19 cellular contexts compared by ENCODE assay signal in genomic region chr19:7691497-7691896, GRCh38. TPM values are rescaled to one million over a fixed set of nuclear protein-coding genes. Genes with fewer than 3 reads are reported as not detected.
"Had no signal": no experiment of that assay in that cellular context is flagged by ENCODE, and none has a peak within 500 bp of the region (broad histone marks: within the 10 kb centered on the region; RNA-seq: fewer than 3 reads in every experiment).

No MANE protein-coding gene starts in this region.

- H3K36me3 Mint-ChIP-seq: type B pancreatic cell, WTC11 had no signal

- H3K27me3 ChIP-seq: adrenal gland had no signal

- H3K4me3 Mint-ChIP-seq: stimulated activated naive B cell treated with anti-CD40 and anti-IgM and Interleukin-4, amounts not matched to agents 10 μg/mL and 1 μg/mL and 100 μg/mL, for 72 hours; T-helper 1 cell treated with Interleukin-12 subunit alpha and Interleukin-12 subunit beta and Interleukin-4 antibody, amounts not matched to agents 30 μg/mL and 1 μg/mL, for 36 hours; type B pancreatic cell; WTC11 had no signal

- DNase-seq: activated CD4-positive, alpha-beta T cell treated with anti-CD3 and anti-CD28 coated beads, Interleukin-2, amount 50 U/mL, for 48 hours; activated effector memory CD4-positive, alpha-beta T cell treated with Interleukin-2 at 50 U/mL for 16 hours; adrenal gland; central memory CD4-positive, alpha-beta T cell; cortex of kidney; effector memory CD4-positive, alpha-beta T cell; left lung; retina; SHP77 treated with DMSO at 0.1 percent for 48 hours; small intestine had no signal

- H3K9ac ChIP-seq: parathyroid adenoma had no signal

- H3K79me2 ChIP-seq: parathyroid adenoma had no signal

- H3K4me1 Mint-ChIP-seq: WTC11 had no signal

- H3K9me3 Mint-ChIP-seq: T-helper 1 cell treated with Interleukin-12 subunit alpha and Interleukin-12 subunit beta and Interleukin-4 antibody, amounts not matched to agents 30 μg/mL and 1 μg/mL, for 36 hours; type B pancreatic cell; WTC11 had no signal

- H3K9me3 ChIP-seq: adrenal gland, gastroesophageal sphincter, left lung had no signal

- H3K27ac Mint-ChIP-seq: stimulated activated naive B cell treated with anti-CD40 and anti-IgM and Interleukin-4, amounts not matched to agents 10 μg/mL and 1 μg/mL and 100 μg/mL, for 72 hours; T-helper 1 cell treated with Interleukin-12 subunit alpha and Interleukin-12 subunit beta and Interleukin-4 antibody, amounts not matched to agents 30 μg/mL and 1 μg/mL, for 36 hours; type B pancreatic cell; WTC11 had no signal

- H3K27ac ChIP-seq: adrenal gland, epithelial cell of prostate, gastroesophageal sphincter, left lung, parathyroid adenoma had no signal

- H3K36me3 ChIP-seq: adrenal gland, gastroesophageal sphincter, left lung had no signal

- H2AFZ ChIP-seq: parathyroid adenoma had no signal

- H3K4me3 ChIP-seq: adrenal gland, gastroesophageal sphincter, left lung had no signal

- H3K4me1 ChIP-seq: adrenal gland, gastroesophageal sphincter, left lung, parathyroid adenoma had no signal

- H3K27me3 Mint-ChIP-seq: stimulated activated naive B cell treated with anti-CD40 and anti-IgM and Interleukin-4, amounts not matched to agents 10 μg/mL and 1 μg/mL and 100 μg/mL, for 72 hours had no signal

- ATAC-seq: gastroesophageal sphincter; left lung; stimulated activated naive B cell treated with anti-CD40 and anti-IgM and Interleukin-4, amounts not matched to agents 10 μg/mL and 1 μg/mL and 100 μg/mL, for 72 hours; WTC11 had no signal

RNA-seq across cellular contexts. Expression of gene FCER2, which starts 10.4 kb away (rescaled TPM):
- polyA plus RNA-seq: keratinocyte, neural cell had no signal

RNA-seq across cellular contexts. Expression of gene MCEMP1, which starts 14.6 kb away (rescaled TPM):
- total RNA-seq: WTC11 had no signal
- polyA plus RNA-seq: keratinocyte, neural cell had no signal

RNA-seq across cellular contexts. Expression of gene RETN, which starts 22.6 kb away (rescaled TPM):
- total RNA-seq: gastroesophageal sphincter, WTC11 had no signal
- polyA plus RNA-seq: keratinocyte, neural cell had no signal

RNA-seq across cellular contexts. Expression of gene CLEC4G, which starts 40.4 kb away (rescaled TPM):
- polyA plus RNA-seq: keratinocyte, neural cell had no signal
